In genomic region chr14:94451091-94451751, GRCh38 we compare ENCODE assay signal across 2 cellular contexts.
TF ChIP-seq lines count a peak whose summit lies in the region.

No MANE protein-coding gene starts in this region.

TF ChIP-seq in IMR-90, 13 proteins besides CTCF, POLR2A, EP300 and RAD21:
- no peak for TF ChIP-seq RCOR1 (IDR thresholded peaks at IDR 0.05; ENCODE audit: insufficient replicate concordance, low read length)
TF ChIP-seq in IMR-90: peak in this region for 0.

TF ChIP-seq in HepG2, 621 proteins besides CTCF, POLR2A, EP300 and RAD21 (continues in another document):
- TF ChIP-seq PHF21A (CRISPR knock-in tag; IDR thresholded peaks at IDR 0.05): peak; percentile 68; the same call in 1 of the 2 replicates
- TF ChIP-seq HINFP (CRISPR knock-in tag; IDR thresholded peaks at IDR 0.05; ENCODE audit: low read depth): no peak
- TF ChIP-seq ZNF33B (CRISPR knock-in tag; IDR thresholded peaks at IDR 0.05): no peak
- no peak for TF ChIP-seq ZNF281 (CRISPR knock-in tag; IDR thresholded peaks at IDR 0.05; ENCODE audit: borderline replicate concordance)
- TF ChIP-seq RFX3 (CRISPR knock-in tag; IDR thresholded peaks at IDR 0.05): no peak
- peak; percentile 44; the same call in 1 of the 2 replicates for TF ChIP-seq THAP11 (CRISPR knock-in tag; IDR thresholded peaks at IDR 0.05)
- TF ChIP-seq PBX3 (CRISPR knock-in tag; IDR thresholded peaks at IDR 0.05; ENCODE audit: borderline replicate concordance): no peak
- TF ChIP-seq CENPT (CRISPR knock-in tag; IDR thresholded peaks at IDR 0.05; ENCODE audit: low read depth): no peak
- TF ChIP-seq DMAP1 (CRISPR knock-in tag; IDR thresholded peaks at IDR 0.05): peak; percentile 55; the same call in 1 of the 2 replicates
- no peak for TF ChIP-seq ZBTB20 (CRISPR knock-in tag; IDR thresholded peaks at IDR 0.05; ENCODE audit: borderline replicate concordance, low read depth)
- no peak for TF ChIP-seq NONO (IDR thresholded peaks at IDR 0.05)
- no peak for TF ChIP-seq NONO (CRISPR knock-in tag; conservative IDR thresholded peaks at IDR 0.05)
- TF ChIP-seq GTF2F1 (IDR thresholded peaks at IDR 0.05; ENCODE audit: low read length): no peak
- TF ChIP-seq CREB3 (CRISPR knock-in tag; IDR thresholded peaks at IDR 0.05): no peak
- TF ChIP-seq CCDC6 (CRISPR knock-in tag; IDR thresholded peaks at IDR 0.05): no peak
- TF ChIP-seq ZNF646 (CRISPR knock-in tag; IDR thresholded peaks at IDR 0.05): no peak
- TF ChIP-seq ZNF83 (CRISPR knock-in tag; IDR thresholded peaks at IDR 0.05; ENCODE audit: borderline replicate concordance): no peak
- peak; percentile 45; the same call in 1 of the 2 replicates for TF ChIP-seq BCL6 (CRISPR knock-in tag; IDR thresholded peaks at IDR 0.05)
- TF ChIP-seq KAT2B (IDR thresholded peaks at IDR 0.05; ENCODE audit: borderline replicate concordance, low read depth, low read length): no peak
- no peak for TF ChIP-seq RERE (CRISPR knock-in tag; IDR thresholded peaks at IDR 0.05; ENCODE audit: low read depth)
- peak; percentile 35; the same call in 1 of the 2 replicates for TF ChIP-seq ZNF292 (CRISPR knock-in tag; IDR thresholded peaks at IDR 0.05; ENCODE audit: borderline replicate concordance, low read depth)
- no peak for TF ChIP-seq MYPOP (CRISPR knock-in tag; IDR thresholded peaks at IDR 0.05)
- TF ChIP-seq ZNF605 (CRISPR knock-in tag; IDR thresholded peaks at IDR 0.05): no peak
- no peak for TF ChIP-seq RELA (CRISPR knock-in tag; IDR thresholded peaks at IDR 0.05)
- TF ChIP-seq SCMH1 (CRISPR knock-in tag; IDR thresholded peaks at IDR 0.05; ENCODE audit: borderline replicate concordance): no peak
- TF ChIP-seq ZNF737 (CRISPR knock-in tag; IDR thresholded peaks at IDR 0.05; ENCODE audit: borderline replicate concordance): no peak
- TF ChIP-seq MIER3 (CRISPR knock-in tag; IDR thresholded peaks at IDR 0.05; ENCODE audit: borderline replicate concordance): peak; percentile 83; the same call in 1 of the 2 replicates
- TF ChIP-seq ZNF136 (CRISPR knock-in tag; IDR thresholded peaks at IDR 0.05; ENCODE audit: low read depth): 0 out of 2 replicates have a peak, but pooled peaks have one; percentile 70
- TF ChIP-seq ZNF629 (CRISPR knock-in tag; conservative IDR thresholded peaks at IDR 0.05): peak; percentile 72
- TF ChIP-seq HNF1A (IDR thresholded peaks at IDR 0.05; ENCODE audit: low read depth): no peak
- no peak for TF ChIP-seq HNF1A (CRISPR knock-in tag; IDR thresholded peaks at IDR 0.05; ENCODE audit: borderline replicate concordance)
- TF ChIP-seq MIXL1 (CRISPR knock-in tag; IDR thresholded peaks at IDR 0.05): peak; percentile 82
